In genomic region chr11:849951-850776, GRCh38 we compare ENCODE assay signal across 9 cellular contexts. TPM values are rescaled to one million over a fixed set of nuclear protein-coding genes. Genes with fewer than 3 reads are reported as not detected.
DNase-seq lines count a peak whose midpoint lies in the region; ATAC-seq, FAIRE-seq and TF ChIP-seq lines count a peak whose summit lies in the region.
"Had no signal": no experiment of that assay in that cellular context is flagged by ENCODE, and none has a peak within 500 bp of the region (broad histone marks: within the 10 kb centered on the region; RNA-seq: fewer than 3 reads in every experiment).

No MANE protein-coding gene starts in this region.

- H3K36me3 Mint-ChIP-seq in neural progenitor cell: no peaks in the 10 kb centered on the region

- H3F3A ChIP-seq in neural progenitor cell (ENCODE audit: low read depth): peaks cover 39% of the 10 kb centered on the region

- no peak for TF ChIP-seq CTCF in BJ (IDR thresholded peaks at IDR 0.05; ENCODE audit: insufficient read depth, low read depth, low read length)
- no peak for TF ChIP-seq CTCF in neural progenitor cell (IDR thresholded peaks at IDR 0.05)

- peaks cover 57% of the 10 kb centered on the region for H3K4me1 ChIP-seq in ectodermal cell (ENCODE audit: control insufficient read depth, insufficient read depth, low read length)
- H3K4me1 ChIP-seq in neural progenitor cell: peaks cover 56% of the 10 kb centered on the region

- H3K27ac ChIP-seq in ectodermal cell (ENCODE audit: insufficient read depth, low read depth, low read length, poor library complexity, severe bottlenecking): no peak overlapping the region
- H3K27ac ChIP-seq in neural progenitor cell: no peak overlapping the region

- no peak overlapping the region for H3K27ac Mint-ChIP-seq in neural progenitor cell

- peaks cover 6% of the 10 kb centered on the region for H3K36me3 ChIP-seq in BJ (ENCODE audit: control insufficient read depth, insufficient read depth, low read length)
- no peaks in the 10 kb centered on the region for H3K36me3 ChIP-seq in ectodermal cell (ENCODE audit: control insufficient read depth, insufficient read depth, low read length)
- H3K36me3 ChIP-seq in neural progenitor cell: no peaks in the 10 kb centered on the region

- peak overlapping the region; percentile 99 for H3K4me2 ChIP-seq in neural progenitor cell

- H3K27me3 ChIP-seq in BJ (ENCODE audit: control insufficient read depth, insufficient read depth, low read length) (no peaks in the 10 kb centered on the region), ectodermal cell (ENCODE audit: control insufficient read depth, insufficient read depth, low read length, poor library complexity, severe bottlenecking) (peaks cover 29% of the 10 kb centered on the region), neural progenitor cell (peaks cover 29% of the 10 kb centered on the region)

- no peak for ATAC-seq in GM18498 (IDR thresholded peaks at IDR 0.05; ENCODE audit: unreplicated experiment)

- H4K20me1 ChIP-seq in neural progenitor cell (ENCODE audit: low read depth): peaks cover 61% of the 10 kb centered on the region

- peaks cover 24% of the 10 kb centered on the region for H3K4me1 Mint-ChIP-seq in neural progenitor cell

- H3K9me3 Mint-ChIP-seq in neural progenitor cell: no peaks in the 10 kb centered on the region

- DNase-seq in BJ (ENCODE audit: low read depth): no peak
- peak; percentile 50 for DNase-seq in HEK293T (ENCODE audit: extremely low spot score)
- peak; percentile 78 for DNase-seq in neural progenitor cell (ENCODE audit: low spot score)
- DNase-seq in NCI-H187 treated with DMSO at 0.1 percent for 48 hours (lab: John Stamatoyannopoulos, UW): no peak
- DNase-seq in middle frontal gyrus (ENCODE audit: extremely low spot score, low spot score): no peak
- no peak for DNase-seq in RCC 7860 (ENCODE audit: low spot score)

- H3K27me3 Mint-ChIP-seq in neural progenitor cell (ENCODE audit: insufficient read depth, low read depth): peaks cover 6% of the 10 kb centered on the region

- peak overlapping the region; percentile 15 for H3K4me3 ChIP-seq in BJ (ENCODE audit: low read depth, low read length)
- H3K4me3 ChIP-seq in ectodermal cell (ENCODE audit: insufficient read depth, low read depth, low read length): peak overlapping the region; percentile 53
- peak overlapping the region; percentile 95 for H3K4me3 ChIP-seq in neural progenitor cell

- H3K4me3 Mint-ChIP-seq in neural progenitor cell: peak overlapping the region; percentile 84

- peaks cover 9% of the 10 kb centered on the region for H3K79me2 ChIP-seq in neural progenitor cell (ENCODE audit: low read depth)

- CTCF ChIA-PET in BJ (lab: Yijun Ruan, JAX) (interaction anchor here (0.6 to 1.8 kb wide), 4 partner anchors 10 to 101 kb away, joined by 3 to 7 read pairs (median 4); no protein-coding TSS in a partner anchor), HEK293T (lab: Yijun Ruan, JAX) (no interaction called here)

- POLR2A ChIA-PET in BJ (lab: Charles Lee): no interaction called here
- POLR2A ChIA-PET in HEK293T (lab: Yijun Ruan, JAX): no interaction called here

- FAIRE-seq in RCC 7860 (lab: Jason Lieb, UNC): no peak
- FAIRE-seq: keratinocyte had no signal

- WGBS in ectodermal cell, 2 experiments: 1% methylated on average over 97 of the region's 97 CpGs

- H3K9me3 ChIP-seq in ectodermal cell (ENCODE audit: control insufficient read depth, low read length) (no peaks in the 10 kb centered on the region), neural progenitor cell (ENCODE audit: low read depth) (no peaks in the 10 kb centered on the region)

- peak overlapping the region; percentile 52 for H2AFZ ChIP-seq in neural progenitor cell (replicated peaks)

- H3K9ac ChIP-seq in neural progenitor cell: no peak overlapping the region

TF ChIP-seq in HEK293T, 16 proteins besides CTCF, POLR2A, EP300 and RAD21:
- TF ChIP-seq FOXK2 (IDR thresholded peaks at IDR 0.05) (no peak), ZNF384 (IDR thresholded peaks at IDR 0.05) (no peak), LEF1 (IDR thresholded peaks at IDR 0.05; ENCODE audit: borderline replicate concordance) (no peak), FOXA1 (IDR thresholded peaks at IDR 0.05) (no peak), ELF4 (IDR thresholded peaks at IDR 0.05) (no peak), NFRKB (IDR thresholded peaks at IDR 0.05) (no peak), BHLHE40 (IDR thresholded peaks at IDR 0.05; ENCODE audit: borderline replicate concordance) (no peak), FOXM1 (IDR thresholded peaks at IDR 0.05; ENCODE audit: borderline replicate concordance) (no peak), SUZ12 (IDR thresholded peaks at IDR 0.05) (no peak), SP1 (IDR thresholded peaks at IDR 0.05) (no peak), L3MBTL2 (conservative IDR thresholded peaks at IDR 0.05) (no peak), CTBP1 (IDR thresholded peaks at IDR 0.05; ENCODE audit: borderline replicate concordance) (no peak), PKNOX1 (IDR thresholded peaks at IDR 0.05) (no peak)
TF ChIP-seq in HEK293T: peak in this region for 0.

RNA-seq across cellular contexts. Expression of gene TSPAN4, which starts 7.5 kb away (rescaled TPM):
- 145 and 295 TPM in 2 replicates for polyA plus RNA-seq in BJ (2011; rRNA removed)
- polyA minus RNA-seq in BJ (2011; rRNA and poly(A)+ RNA removed): 51.8 and 70.2 TPM in 2 replicates
- 42.7 TPM for polyA plus RNA-seq in ectodermal cell (2013, experiment 1 of 4)
- 45.5 TPM for polyA plus RNA-seq in ectodermal cell (2013, experiment 2 of 4)
- polyA plus RNA-seq in ectodermal cell (2013, experiment 3 of 4): 37.4 TPM
- 44.4 TPM for polyA plus RNA-seq in ectodermal cell (2013, experiment 4 of 4)
- 19.6 and 58.2 TPM in 2 replicates for total RNA-seq in neural progenitor cell (ENCODE audit: low replicate concordance)

RNA-seq across cellular contexts. Expression of gene POLR2L, which starts 7.8 kb away (rescaled TPM):
- 308 and 734 TPM in 2 replicates for polyA plus RNA-seq in BJ (2011; rRNA removed)
- 123 and 136 TPM in 2 replicates for polyA minus RNA-seq in BJ (2011; rRNA and poly(A)+ RNA removed)
- 105 TPM for polyA plus RNA-seq in ectodermal cell (2013, experiment 1 of 4)
- polyA plus RNA-seq in ectodermal cell (2013, experiment 2 of 4): 92.4 TPM
- polyA plus RNA-seq in ectodermal cell (2013, experiment 3 of 4): 101 TPM
- 111 TPM for polyA plus RNA-seq in ectodermal cell (2013, experiment 4 of 4)
- total RNA-seq in neural progenitor cell (ENCODE audit: low replicate concordance): 12.9 and 27.5 TPM in 2 replicates

RNA-seq across cellular contexts. Expression of gene CD151, which starts 17.4 kb away (rescaled TPM):
- 1,448 and 2,262 TPM in 2 replicates for polyA plus RNA-seq in BJ (2011; rRNA removed)
- 434 and 704 TPM in 2 replicates for polyA minus RNA-seq in BJ (2011; rRNA and poly(A)+ RNA removed)
- polyA plus RNA-seq in ectodermal cell (2013, experiment 1 of 4): 111 TPM
- polyA plus RNA-seq in ectodermal cell (2013, experiment 2 of 4): 107 TPM
- 94.8 TPM for polyA plus RNA-seq in ectodermal cell (2013, experiment 3 of 4)
- polyA plus RNA-seq in ectodermal cell (2013, experiment 4 of 4): 112 TPM
- 37.4 and 82.2 TPM in 2 replicates for total RNA-seq in neural progenitor cell (ENCODE audit: low replicate concordance)

RNA-seq across cellular contexts. Expression of gene CRACR2B, which starts 22.4 kb away (rescaled TPM):
- 0.16 and 0.18 TPM in 2 replicates for polyA plus RNA-seq in BJ (2011; rRNA removed)
- polyA minus RNA-seq in BJ (2011; rRNA and poly(A)+ RNA removed): not detected in 2 replicates
- polyA plus RNA-seq in ectodermal cell (2013, experiment 1 of 4): 3.5 TPM
- polyA plus RNA-seq in ectodermal cell (2013, experiment 2 of 4): 4.7 TPM
- polyA plus RNA-seq in ectodermal cell (2013, experiment 3 of 4): 5.6 TPM
- 7.4 TPM for polyA plus RNA-seq in ectodermal cell (2013, experiment 4 of 4)
- 3.9 and 11.6 TPM in 2 replicates for total RNA-seq in neural progenitor cell (ENCODE audit: low replicate concordance)

RNA-seq across cellular contexts. Expression of gene PNPLA2, which starts 31.4 kb away (rescaled TPM):
- polyA plus RNA-seq in BJ (2011; rRNA removed): 32.0 and 53.1 TPM in 2 replicates
- polyA minus RNA-seq in BJ (2011; rRNA and poly(A)+ RNA removed): 53.3 and 57.3 TPM in 2 replicates
- 38.9 TPM for polyA plus RNA-seq in ectodermal cell (2013, experiment 1 of 4)
- polyA plus RNA-seq in ectodermal cell (2013, experiment 2 of 4): 40.3 TPM
- 26.1 TPM for polyA plus RNA-seq in ectodermal cell (2013, experiment 3 of 4)
- 27.2 TPM for polyA plus RNA-seq in ectodermal cell (2013, experiment 4 of 4)
- total RNA-seq in neural progenitor cell (ENCODE audit: low replicate concordance): 2.6 and 20.9 TPM in 2 replicates

Comparison
In these comparisons a context has a peak if more than half of its experiments do, and no peak if none do; other contexts are left out.
1. DNase-seq: peak in HEK293T (single experiment) and neural progenitor cell (single experiment); none in BJ (single experiment), NCI-H187 treated with DMSO at 0.1 percent for 48 hours (single experiment), middle frontal gyrus (single experiment) and RCC 7860 (single experiment).
2. H3K4me3 ChIP-seq: peak in every context shown above with its lines; median percentile 95 in neural progenitor cell; 53 in ectodermal cell; 15 in BJ.